In the genomic region with DNA sequence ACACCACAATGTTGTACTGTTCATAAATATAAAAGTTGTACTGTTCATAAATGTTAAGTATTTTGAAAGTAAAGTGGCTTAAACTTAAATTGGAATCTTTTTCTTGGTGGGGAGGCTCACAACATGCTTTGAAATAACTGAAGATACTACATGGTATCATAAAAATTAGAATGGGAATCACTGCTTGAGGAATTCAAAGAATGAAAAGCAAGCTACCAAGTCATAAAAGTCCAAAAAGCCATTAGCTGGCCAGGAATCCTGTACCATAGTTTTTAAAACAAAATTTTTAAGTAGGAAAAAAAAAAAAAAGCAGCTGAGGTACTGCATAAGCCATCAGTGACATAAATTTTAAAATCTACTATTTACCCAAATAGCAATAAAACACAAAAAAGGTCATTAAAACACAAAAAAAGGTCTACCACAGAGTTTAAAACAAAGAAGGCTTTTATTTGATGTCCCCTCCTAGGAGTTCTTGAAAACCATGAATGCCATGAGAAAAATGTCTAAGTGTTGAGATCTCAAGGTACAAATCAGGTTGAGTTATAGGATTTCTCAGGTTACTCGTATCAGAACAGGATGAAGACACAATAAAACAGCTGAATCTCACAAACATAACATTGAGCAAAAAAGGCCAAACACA, we compare ENCODE assay signal across 1 cellular context.
TF ChIP-seq lines count a peak whose summit lies in the region.

No MANE protein-coding gene starts in this region.

TF ChIP-seq in HEK293, 187 proteins besides CTCF, POLR2A, EP300 and RAD21 (continued from another document):
- TF ChIP-seq, protein P1, sequence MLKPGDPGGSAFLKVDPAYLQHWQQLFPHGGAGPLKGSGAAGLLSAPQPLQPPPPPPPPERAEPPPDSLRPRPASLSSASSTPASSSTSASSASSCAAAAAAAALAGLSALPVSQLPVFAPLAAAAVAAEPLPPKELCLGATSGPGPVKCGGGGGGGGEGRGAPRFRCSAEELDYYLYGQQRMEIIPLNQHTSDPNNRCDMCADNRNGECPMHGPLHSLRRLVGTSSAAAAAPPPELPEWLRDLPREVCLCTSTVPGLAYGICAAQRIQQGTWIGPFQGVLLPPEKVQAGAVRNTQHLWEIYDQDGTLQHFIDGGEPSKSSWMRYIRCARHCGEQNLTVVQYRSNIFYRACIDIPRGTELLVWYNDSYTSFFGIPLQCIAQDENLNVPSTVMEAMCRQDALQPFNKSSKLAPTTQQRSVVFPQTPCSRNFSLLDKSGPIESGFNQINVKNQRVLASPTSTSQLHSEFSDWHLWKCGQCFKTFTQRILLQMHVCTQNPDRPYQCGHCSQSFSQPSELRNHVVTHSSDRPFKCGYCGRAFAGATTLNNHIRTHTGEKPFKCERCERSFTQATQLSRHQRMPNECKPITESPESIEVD (tag by site-specific recombination; IDR thresholded peaks at IDR 0.05) = peak; percentile 94
- 0 out of 2 replicates have a peak, but pooled peaks have one; percentile 35 for TF ChIP-seq ZSCAN30 (tag by site-specific recombination; IDR thresholded peaks at IDR 0.05)
